Comparison of ENCODE assay signal across 20 cellular contexts in genomic region chr14:89402363-89402762, GRCh38. TPM values are rescaled to one million over a fixed set of nuclear protein-coding genes. Genes with fewer than 3 reads are reported as not detected.
DNase-seq lines count a peak whose midpoint lies in the region; ATAC-seq and TF ChIP-seq lines count a peak whose summit lies in the region.
"Had no signal": no experiment of that assay in that cellular context is flagged by ENCODE, and none has a peak within 500 bp of the region (broad histone marks: within the 10 kb centered on the region; RNA-seq: fewer than 3 reads in every experiment).

No MANE protein-coding gene starts in this region.

- peaks cover 3% of the 10 kb centered on the region; the same call in 1 of the 2 replicates for H3F3A ChIP-seq in GM23338 (replicated peaks; ENCODE audit: low read depth)

- H3K36me3 Mint-ChIP-seq in GM23338 (ENCODE audit: low read depth) = peaks cover 56% of the 10 kb centered on the region
- H3K36me3 Mint-ChIP-seq in dendritic cell treated with granulocyte-macrophage colony-stimulating factor and Interleukin-4, amounts not matched to agents 40 ng/mL and 50 ng/mL, for 4 days (ENCODE audit: low read depth) = peaks cover 82% of the 10 kb centered on the region

- H3K23ac ChIP-seq in trophoblast cell (ENCODE audit: low read length) = no peak overlapping the region

- H3K18ac ChIP-seq in trophoblast cell (ENCODE audit: low read length) = no peak overlapping the region

- H3K27ac ChIP-seq in BLaER1 treated with 17β-estradiol and CSF1 and Interleukin-3, amounts not matched to agents 10 nM and 100 nM = no peak overlapping the region
- H3K27ac ChIP-seq in GM23338 (ENCODE audit: low read depth) (peak overlapping the region; percentile 77; the same call in 1 of the 2 replicates), trophoblast cell (ENCODE audit: low read depth, low read length) (no peak overlapping the region)
- H3K27ac ChIP-seq: A549, Peyer's patch had no signal

- WGBS in trophoblast cell (ENCODE audit: extremely low coverage, insufficient coverage, insufficient read length) = no CpG with 5 or more reads among the region's 3 CpGs

- H3K9me3 ChIP-seq in BLaER1 treated with 17β-estradiol and CSF1 and Interleukin-3, amounts not matched to agents 10 nM and 100 nM (replicated peaks in 1 of 11) = peaks cover 0 to 20% (median 11%) of the 10 kb centered on the region in 11 experiments; a peak in 14 of 22 replicates
- no peaks in the 10 kb centered on the region for H3K9me3 ChIP-seq in trophoblast cell (ENCODE audit: insufficient read depth, low read depth, low read length)
- H3K9me3 ChIP-seq: A549, BE2C, Peyer's patch had no signal

- no peaks in the 10 kb centered on the region for H3K27me3 ChIP-seq in BLaER1 treated with 17β-estradiol and CSF1 and Interleukin-3, amounts not matched to agents 10 nM and 100 nM
- no peaks in the 10 kb centered on the region for H3K27me3 ChIP-seq in GM23338 (ENCODE audit: insufficient read depth)
- H3K27me3 ChIP-seq in trophoblast cell (ENCODE audit: insufficient read depth, low read length) = no peaks in the 10 kb centered on the region
- H3K27me3 ChIP-seq: BE2C, Peyer's patch had no signal

- H3K27me3 Mint-ChIP-seq in GM23338 (ENCODE audit: insufficient read depth, low read depth, poor library complexity) = peaks cover 7% of the 10 kb centered on the region
- no peaks in the 10 kb centered on the region for H3K27me3 Mint-ChIP-seq in dendritic cell treated with granulocyte-macrophage colony-stimulating factor and Interleukin-4, amounts not matched to agents 40 ng/mL and 50 ng/mL, for 4 days
- H3K27me3 Mint-ChIP-seq: CD8-positive, alpha-beta memory T cell had no signal

- no peaks in the 10 kb centered on the region for H3K9me2 ChIP-seq in GM23338 (ENCODE audit: insufficient read depth)

- peak overlapping the region; percentile 29 for H3K4ac ChIP-seq in trophoblast cell (ENCODE audit: low read depth, low read length)

- no peak for DNase-seq in GM23338 (ENCODE audit: low spot score)
- no peak for DNase-seq in trophoblast cell
- no peak for DNase-seq in HT-29 (ENCODE audit: low spot score)
- DNase-seq: BE2C; Calu3; CD8-positive, alpha-beta memory T cell; EL; GF-D8; Kasumi-1; NCI-H1694; NCI-H2081 treated with DMSO at 0.1 percent for 48 hours; NCI-H446; NCI-H526; Peyer's patch had no signal

- no peak overlapping the region for H3K14ac ChIP-seq in trophoblast cell (ENCODE audit: low read length)

- no peak overlapping the region for H3K4me3 Mint-ChIP-seq in GM23338
- H3K4me3 Mint-ChIP-seq in dendritic cell treated with granulocyte-macrophage colony-stimulating factor and Interleukin-4, amounts not matched to agents 40 ng/mL and 50 ng/mL, for 4 days = no peak overlapping the region
- H3K4me3 Mint-ChIP-seq: CD8-positive, alpha-beta memory T cell had no signal

- no peak overlapping the region for H4K8ac ChIP-seq in trophoblast cell (ENCODE audit: low read depth, low read length)

- H2BK5ac ChIP-seq in trophoblast cell (ENCODE audit: low read depth, low read length, poor library complexity) = no peak overlapping the region

- H4K20me1 ChIP-seq in BLaER1 treated with 17β-estradiol and CSF1 and Interleukin-3, amounts not matched to agents 10 nM and 100 nM = peaks cover 31 to 86% (median 70%) of the 10 kb centered on the region in 11 experiments; a peak in 20 of 22 replicates
- peaks cover 88% of the 10 kb centered on the region for H4K20me1 ChIP-seq in GM23338 (replicated peaks; ENCODE audit: insufficient read depth)

- no peak overlapping the region for H2BK12ac ChIP-seq in trophoblast cell (ENCODE audit: low read length)

- no peak overlapping the region for H3K27ac Mint-ChIP-seq in GM23338
- peak overlapping the region; percentile 28 for H3K27ac Mint-ChIP-seq in dendritic cell treated with granulocyte-macrophage colony-stimulating factor and Interleukin-4, amounts not matched to agents 40 ng/mL and 50 ng/mL, for 4 days

- no peak overlapping the region for H3K4me3 ChIP-seq in BLaER1 treated with 17β-estradiol and CSF1 and Interleukin-3, amounts not matched to agents 10 nM and 100 nM
- H3K4me3 ChIP-seq in GM23338 (no peak overlapping the region), trophoblast cell (ENCODE audit: low read depth, low read length) (no peak overlapping the region)
- H3K4me3 ChIP-seq: A549, Peyer's patch had no signal

- H3K79me2 ChIP-seq in GM23338 (replicated peaks; ENCODE audit: insufficient read depth) (peaks cover 100% of the 10 kb centered on the region), trophoblast cell (ENCODE audit: control insufficient read depth, insufficient read depth, low read length, poor library complexity) (peaks cover 6% of the 10 kb centered on the region)

- H3K79me1 ChIP-seq in trophoblast cell (ENCODE audit: low read length) = no peaks in the 10 kb centered on the region

- H3K9me3 Mint-ChIP-seq in GM23338 = no peaks in the 10 kb centered on the region
- H3K9me3 Mint-ChIP-seq in dendritic cell treated with granulocyte-macrophage colony-stimulating factor and Interleukin-4, amounts not matched to agents 40 ng/mL and 50 ng/mL, for 4 days = peaks cover 7% of the 10 kb centered on the region
- H3K9me3 Mint-ChIP-seq: CD8-positive, alpha-beta memory T cell had no signal

- intact Hi-C loops in dendritic cell treated with granulocyte-macrophage colony-stimulating factor and Interleukin-4, amounts not matched to agents 40 ng/mL and 50 ng/mL, for 4 days (cut with micrococcal nuclease) = no loop called here

- no peak overlapping the region for H2BK120ac ChIP-seq in trophoblast cell (ENCODE audit: insufficient read depth, low read length, poor library complexity)

- H2AK5ac ChIP-seq in trophoblast cell (ENCODE audit: low read length) = no peak overlapping the region

- ATAC-seq in GM23338 (no peak), HG02763 (IDR thresholded peaks at IDR 0.05; ENCODE audit: unreplicated experiment) (no peak), GM19328 (IDR thresholded peaks at IDR 0.05; ENCODE audit: unreplicated experiment) (no peak)
- ATAC-seq: A549, SK-N-SH treated with all-trans-retinoic acid at 6 μM for 48 hours had no signal

- no peak overlapping the region for H3K9ac ChIP-seq in BLaER1 treated with 17β-estradiol and CSF1 and Interleukin-3, amounts not matched to agents 10 nM and 100 nM
- H3K9ac ChIP-seq in trophoblast cell (ENCODE audit: low read length) = no peak overlapping the region

- peaks cover 70% of the 10 kb centered on the region for H3K4me1 Mint-ChIP-seq in GM23338
- H3K4me1 Mint-ChIP-seq in dendritic cell treated with granulocyte-macrophage colony-stimulating factor and Interleukin-4, amounts not matched to agents 40 ng/mL and 50 ng/mL, for 4 days (ENCODE audit: low read depth) = peaks cover 71% of the 10 kb centered on the region

- no peak overlapping the region for H4K12ac ChIP-seq in trophoblast cell (ENCODE audit: low read depth, low read length)

- H2AFZ ChIP-seq in GM23338 (no peak overlapping the region), trophoblast cell (ENCODE audit: insufficient read depth, low read length, poor library complexity) (no peak overlapping the region)

- peaks cover 43 to 70% (median 58%) of the 10 kb centered on the region in 10 experiments for H3K4me1 ChIP-seq in BLaER1 treated with 17β-estradiol and CSF1 and Interleukin-3, amounts not matched to agents 10 nM and 100 nM
- H3K4me1 ChIP-seq in GM23338 (ENCODE audit: insufficient read depth) (peaks cover 76% of the 10 kb centered on the region), trophoblast cell (ENCODE audit: control insufficient read depth in 1 of 2, insufficient read depth in 2 of 2, low read length in 2 of 2) (peaks cover 0 to 2% of the 10 kb centered on the region in 2 experiments)
- H3K4me1 ChIP-seq: A549 had no signal

- peaks cover 36 to 71% (median 55%) of the 10 kb centered on the region in 11 experiments for H3K36me3 ChIP-seq in BLaER1 treated with 17β-estradiol and CSF1 and Interleukin-3, amounts not matched to agents 10 nM and 100 nM
- H3K36me3 ChIP-seq in GM23338 (ENCODE audit: insufficient read depth) = peaks cover 6% of the 10 kb centered on the region; the same call in 1 of the 2 replicates
- H3K36me3 ChIP-seq in trophoblast cell (ENCODE audit: control insufficient read depth in 1 of 2, insufficient read depth in 2 of 2, low read length in 2 of 2) = peaks cover 7 to 15% of the 10 kb centered on the region in 2 experiments

- H4K91ac ChIP-seq in trophoblast cell (ENCODE audit: low read depth, low read length) = no peak overlapping the region

- peak overlapping the region in 10 of 11 experiments; percentile 3 to 52 (median 24); a peak in 16 of 22 replicates for H3K4me2 ChIP-seq in BLaER1 treated with 17β-estradiol and CSF1 and Interleukin-3, amounts not matched to agents 10 nM and 100 nM
- H3K4me2 ChIP-seq in GM23338 (peak overlapping the region; percentile 34; the same call in 1 of the 2 replicates), trophoblast cell (ENCODE audit: low read length) (no peak overlapping the region)
- H3K4me2 ChIP-seq: A549 had no signal

- no peak for TF ChIP-seq CTCF in GM23338 (conservative IDR thresholded peaks at IDR 0.05; ENCODE audit: low read depth in 2 of 2)

TF ChIP-seq in GM23338, 12 proteins besides CTCF, POLR2A, EP300 and RAD21 (continues in another document):
- TF ChIP-seq POLR2AphosphoS5 (IDR thresholded peaks at IDR 0.05; ENCODE audit: low read depth) (no peak), EZH2phosphoT487 (IDR thresholded peaks at IDR 0.05; ENCODE audit: unreplicated experiment) (no peak)

RNA-seq across cellular contexts. Expression of gene FOXN3, which starts 14.7 kb away (rescaled TPM):
- total RNA-seq in GM23338 (2014; rRNA removed; shearing (Covaris generic)) = 149 and 167 TPM in 2 replicates
- polyA plus RNA-seq in GM23338 (2016; fragmentation: Nextera tagmentation; extraction: Ambion mirVana) = 88.3 and 98.9 TPM in 2 replicates
- polyA plus RNA-seq in trophoblast cell (2013) = 55.1 and 55.6 TPM in 2 replicates
- 8.8 and 9.4 TPM in 2 replicates for total RNA-seq in HT-29 (2014; rRNA removed; shearing (Covaris generic))

Comparison
In these comparisons a context has a peak if more than half of its experiments do, and no peak if none do; other contexts are left out.
1. RNA of gene FOXN3, which starts 14.7 kb away (total RNA-seq): 149 to 167 TPM in GM23338; 8.8 to 9.4 TPM in HT-29; every median in the first group is over 10 times any median in the second.